ENCODE assay signal across 23 cellular contexts in the genomic region with DNA sequence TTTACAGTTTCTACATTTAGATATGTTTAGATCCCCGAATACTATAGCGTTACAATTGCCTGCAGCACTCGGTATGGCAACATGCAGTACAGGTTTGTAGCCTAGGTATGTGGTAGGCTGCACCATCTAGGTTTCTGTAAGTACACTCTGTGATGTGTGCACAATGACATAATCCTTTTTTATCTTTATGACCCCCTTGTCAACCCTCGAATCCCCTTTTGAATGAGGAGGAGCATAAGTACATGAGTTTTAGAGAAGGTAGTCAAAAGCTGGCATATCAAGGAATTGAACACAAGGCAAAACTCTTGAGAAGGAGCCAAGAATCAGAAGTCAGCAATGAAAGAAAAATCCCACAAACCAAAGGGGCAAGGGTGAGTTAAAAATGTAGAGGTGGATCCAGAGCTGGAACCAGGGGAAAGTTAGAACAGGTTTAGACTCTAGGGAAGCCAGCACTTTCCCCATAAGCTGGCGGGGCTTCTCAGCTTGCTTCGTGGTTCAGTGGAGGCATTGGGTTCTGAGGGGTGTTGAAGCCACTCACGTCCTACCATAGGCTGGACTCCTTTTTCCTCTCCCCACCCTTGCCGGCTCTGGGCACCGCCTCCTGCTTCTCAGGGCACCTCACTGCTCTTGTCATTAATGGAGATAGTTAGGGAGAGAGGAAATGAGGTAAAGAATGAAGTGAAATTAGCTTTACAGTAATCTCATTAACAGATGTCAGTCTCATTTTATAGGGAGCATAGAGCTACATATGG. TPM values are rescaled to one million over a fixed set of nuclear protein-coding genes. Genes with fewer than 3 reads are reported as not detected.
A peak's percentile ranks its signal among the peaks of the same experiment; 100 is the strongest.
DNase-seq lines count a peak whose midpoint lies in the region; ATAC-seq, FAIRE-seq and TF ChIP-seq lines count a peak whose summit lies in the region.
"Had no signal": no experiment of that assay in that cellular context is flagged by ENCODE, and none has a peak within 500 bp of the region (broad histone marks: within the 10 kb centered on the region; RNA-seq: fewer than 3 reads in every experiment).

No MANE protein-coding gene starts in this region.

- H4K91ac ChIP-seq in H1 (replicated peaks; ENCODE audit: insufficient read length, low read length) = no peak overlapping the region

- TF ChIP-seq POLR2A in H1 (IDR thresholded peaks at IDR 0.05; ENCODE audit: control extremely low read depth in 1 of 2, low read depth in 2 of 2, low read length in 2 of 2) = no peak

- no peak overlapping the region for H3K14ac ChIP-seq in H1 (ENCODE audit: insufficient read length)

- no peak overlapping the region for H2BK12ac ChIP-seq in H1 (ENCODE audit: low read depth, low read length)

- H3K9ac ChIP-seq in H1 (replicated peaks in 1 of 4; ENCODE audit: extremely low read depth in 1 of 4, low read depth in 3 of 4, low read length in 3 of 4) = no peak overlapping the region
- H3K9ac ChIP-seq: SK-N-SH had no signal

- peaks cover 18% of the 10 kb centered on the region for H3K9me3 Mint-ChIP-seq in Caco-2 (ENCODE audit: unreplicated experiment)

- H3K79me2 ChIP-seq in H1 (ENCODE audit: control insufficient read depth in 1 of 2, insufficient read depth in 2 of 2, low read length in 2 of 2) = no peaks in the 10 kb centered on the region

- H2BK120ac ChIP-seq in H1 (replicated peaks; ENCODE audit: low read depth, low read length) = no peak overlapping the region

- 0 out of 2 replicates have a peak overlapping the region, but pooled peaks have one; percentile 63 for H2BK15ac ChIP-seq in H1 (ENCODE audit: low read length)

- H3K27me3 Mint-ChIP-seq in Caco-2 (ENCODE audit: insufficient read depth, unreplicated experiment) = no peaks in the 10 kb centered on the region

- H2BK20ac ChIP-seq in H1 (ENCODE audit: low read length) = no peak overlapping the region

- no peak overlapping the region for H3K4ac ChIP-seq in H1 (replicated peaks; ENCODE audit: insufficient read length, low read depth, low read length)

- peaks cover 13% of the 10 kb centered on the region for H3K4me1 Mint-ChIP-seq in Caco-2 (ENCODE audit: low read depth, unreplicated experiment)
- H3K4me1 Mint-ChIP-seq: CD4-positive, alpha-beta memory T cell had no signal

- no peak for FAIRE-seq in H1 (lab: Jason Lieb, UNC)
- FAIRE-seq: A204.1, GM18507, HepG2 had no signal

- H4K20me1 ChIP-seq in H1 (replicated peaks in 1 of 2; ENCODE audit: control insufficient read depth in 1 of 2, insufficient read depth in 2 of 2, low read length in 2 of 2) = no peaks in the 10 kb centered on the region

- H3K36me3 Mint-ChIP-seq in Caco-2 (ENCODE audit: insufficient read depth, unreplicated experiment) = peaks cover 2% of the 10 kb centered on the region
- H3K36me3 Mint-ChIP-seq: CD4-positive, alpha-beta memory T cell had no signal

- no peaks in the 10 kb centered on the region for H3K23me2 ChIP-seq in H1 (ENCODE audit: low read depth, low read length)

- no peak overlapping the region for H3K4me2 ChIP-seq in H1 (ENCODE audit: insufficient read depth in 1 of 2, low read depth in 2 of 2, low read length in 2 of 2)
- H3K4me2 ChIP-seq: SK-N-SH had no signal

- no peaks in the 10 kb centered on the region for H3K27me3 ChIP-seq in Caco-2 (replicated peaks; ENCODE audit: control insufficient read depth, insufficient read depth, low read length)
- H3K27me3 ChIP-seq in H7 (ENCODE audit: control insufficient read depth, insufficient read depth, low read length) = no peaks in the 10 kb centered on the region
- no peaks in the 10 kb centered on the region for H3K27me3 ChIP-seq in H1 (replicated peaks in 1 of 4; ENCODE audit: control insufficient read depth in 3 of 4, extremely low read depth in 1 of 4, insufficient read depth in 3 of 4, low read length in 3 of 4)

- H3K4me3 Mint-ChIP-seq in Caco-2 (ENCODE audit: unreplicated experiment) = peak overlapping the region; percentile 21
- H3K4me3 Mint-ChIP-seq: CD4-positive, alpha-beta memory T cell had no signal

- no peak overlapping the region for H2BK5ac ChIP-seq in H1 (ENCODE audit: low read depth, low read length)

- intact Hi-C loops in Caco-2 (cut with micrococcal nuclease; ENCODE audit: unreplicated experiment) = no loop called here
- intact Hi-C loops in mucosa of descending colon (cut with DNase I, micrococcal nuclease) = no loop called here

- H2AFZ ChIP-seq in H1 (ENCODE audit: low read length) = no peak overlapping the region

- H3K23ac ChIP-seq in H1 (ENCODE audit: insufficient read length) = no peak overlapping the region

- H3K4me1 ChIP-seq in Caco-2 (peaks cover 14% of the 10 kb centered on the region; the same call in 1 of the 2 replicates), H1 (replicated peaks in 1 of 4; ENCODE audit: control insufficient read depth in 3 of 4, insufficient read depth in 4 of 4, low read length in 3 of 4) (peaks cover 0 to 18% (median 7%) of the 10 kb centered on the region in 4 experiments; a peak in 4 of 7 replicates), mucosa of descending colon (ENCODE audit: low read depth) (no peaks in the 10 kb centered on the region)

- no peak overlapping the region for H3K56ac ChIP-seq in H1 (replicated peaks; ENCODE audit: insufficient read length, low read depth, low read length)

- H2AK5ac ChIP-seq in H1 (ENCODE audit: low read depth, low read length) = no peak overlapping the region

- H3K27ac ChIP-seq in H1 (ENCODE audit: low read depth, low read length) = no peak overlapping the region

- CTCF ChIA-PET in Caco-2 (lab: Charles Lee) = no interaction called here
- CTCF ChIA-PET in H1 (lab: Charles Lee; ENCODE audit: partially characterized antibody) = interaction anchor here (0.7 to 1.8 kb wide), 11 partner anchors 9 to 1600 kb away, joined by 3 to 6 read pairs (median 3); no protein-coding TSS in a partner anchor

- H3K79me1 ChIP-seq in H1 (ENCODE audit: low read depth, low read length) = no peaks in the 10 kb centered on the region

- H4K8ac ChIP-seq in H1 (ENCODE audit: extremely low read depth, insufficient read depth, low read length) = no peak overlapping the region

- DNase-seq in Caco-2 (no peak), H7 (peak; percentile 37), H1 (ENCODE audit: low read depth in 1 of 2, low spot score in 2 of 2) (no peak), myocyte (ENCODE audit: low read depth) (peak; percentile 47), mucosa of descending colon (no peak)
- DNase-seq: C1 segment of cervical spinal cord; CD4-positive, alpha-beta memory T cell; COR-L47; GOT3; Karpas-422; NCI-H1092; NCI-H1436 treated with DMSO at 0.1 percent for 48 hours; NCI-H187 treated with DMSO at 0.1 percent for 48 hours; NCI-H2171 treated with DMSO at 0.1 percent for 48 hours; NCI-H345; NCI-H510A treated with DMSO at 0.1 percent for 48 hours; SK-N-SH had no signal

- TF ChIP-seq CTCF in Caco-2 (IDR thresholded peaks at IDR 0.05; ENCODE audit: insufficient read depth in 1 of 2, low read depth in 1 of 2, low read length in 1 of 2, severe bottlenecking in 1 of 2, unreplicated experiment in 1 of 2) = no peak
- no peak for TF ChIP-seq CTCF in H1 (IDR thresholded peaks at IDR 0.05; ENCODE audit: control extremely low read depth in 1 of 3, insufficient read depth in 1 of 3, low read depth in 1 of 3, low read length in 3 of 3)
- TF ChIP-seq CTCF in mucosa of descending colon (IDR thresholded peaks at IDR 0.05) = no peak

- H3K9me3 ChIP-seq in Caco-2 (no peaks in the 10 kb centered on the region), H1 (ENCODE audit: insufficient read depth in 2 of 2, low read depth in 1 of 2, low read length in 1 of 2) (no peaks in the 10 kb centered on the region), mucosa of descending colon (no peaks in the 10 kb centered on the region)
- H3K9me3 ChIP-seq: SK-N-SH had no signal

- TF ChIP-seq EP300 in H1 (IDR thresholded peaks at IDR 0.05; ENCODE audit: borderline replicate concordance in 1 of 2, low read depth in 2 of 2, low read length in 2 of 2) = no peak

- no peak for ATAC-seq in GM21717 (IDR thresholded peaks at IDR 0.05; ENCODE audit: unreplicated experiment)
- no peak for ATAC-seq in mucosa of descending colon
- no peak for ATAC-seq in HG02610 (IDR thresholded peaks at IDR 0.05; ENCODE audit: unreplicated experiment)
- ATAC-seq: HCT116, HepG2 had no signal

- no peaks in the 10 kb centered on the region for H3K36me3 ChIP-seq in Caco-2 (ENCODE audit: control insufficient read depth, insufficient read depth, low read length)
- no peaks in the 10 kb centered on the region for H3K36me3 ChIP-seq in H7 (replicated peaks; ENCODE audit: control insufficient read depth, insufficient read depth, low read length)
- peaks cover 0 to 4% (median 0%) of the 10 kb centered on the region in 4 experiments; a peak in 1 of 8 replicates for H3K36me3 ChIP-seq in H1 (ENCODE audit: control insufficient read depth in 2 of 4, insufficient read depth in 4 of 4, low read length in 3 of 4)
- H3K36me3 ChIP-seq in mucosa of descending colon (ENCODE audit: low read depth) = no peaks in the 10 kb centered on the region

- H3K4me3 ChIP-seq in Caco-2 (ENCODE audit: low read depth, low read length) (no peak overlapping the region), H7 (ENCODE audit: insufficient read depth, low read depth, low read length) (no peak overlapping the region), H1 (ENCODE audit: extremely low read depth in 1 of 4, insufficient read depth in 2 of 4, low read depth in 3 of 4, low read length in 4 of 4) (no peak overlapping the region), mucosa of descending colon (no peak overlapping the region)

- WGBS in H1 (ENCODE audit: extremely low coverage in 1 of 2, insufficient coverage in 1 of 2, insufficient read length in 1 of 2, insufficient replicate concordance in 2 of 2, low coverage in 1 of 2, low lambda C conversion rate in 2 of 2, missing lambda C conversion rate in 1 of 2), 2 experiments = 83% methylated on average over 9 of the region's 9 CpGs; no CpG with 5 or more reads in 1 of the 2 experiments

- no peak overlapping the region for H3K27ac Mint-ChIP-seq in Caco-2 (ENCODE audit: unreplicated experiment)

- no TSS peak for BruUV-seq in Caco-2 (replicated peaks; lab: Mats Ljungman, UMichigan)

- no peak for TF ChIP-seq RAD21 in H1 (IDR thresholded peaks at IDR 0.05 in 1 of 2, conservative IDR thresholded peaks at IDR 0.05 in 1 of 2; ENCODE audit: low read depth in 2 of 2, low read length in 2 of 2)

- no peak overlapping the region for H4K5ac ChIP-seq in H1 (ENCODE audit: insufficient read length, low read depth, low read length)

- POLR2A ChIA-PET in Caco-2 (lab: Charles Lee) = no interaction called here
- POLR2A ChIA-PET in H1 (lab: Charles Lee; ENCODE audit: partially characterized antibody) = interaction anchor here (1.3 to 2.2 kb wide), 4 partner anchors 8 to 27 kb away, joined by 3 to 12 read pairs (median 5); no protein-coding TSS in a partner anchor

- no peak overlapping the region for H3K18ac ChIP-seq in H1 (ENCODE audit: extremely low read depth, low read length)

RNA-seq across cellular contexts. Expression of a gene that starts 31.3 kb away (rescaled TPM):
- total RNA-seq in Caco-2 (2022) = 29.1 and 36.5 TPM in 2 replicates
- 226 and 276 TPM in 2 replicates for total RNA-seq in H7 (2014; rRNA removed; shearing (Covaris generic))
- 55.3 and 56.0 TPM in 2 replicates for total RNA-seq in H1 (2021; fragmentation: NEBNext Ultra II Directional; extraction: Animal tissue kit (Norgen Biotek cat#: 25700))
- polyA plus RNA-seq in H1 (2011; rRNA removed) = 72.1 and 72.3 TPM in 2 replicates
- 59.2 TPM for polyA plus RNA-seq in H1 (2011; cell fraction: cytosol; rRNA removed)
- 50.6 TPM for polyA plus RNA-seq in H1 (2011; cell fraction: nucleus; rRNA removed)
- 79.9 to 91.4 TPM (median 85.9 TPM) in 4 replicates for polyA plus RNA-seq in H1 (2012, experiment 1 of 2)
- 108 TPM for polyA plus RNA-seq in H1 (2012, experiment 2 of 2)
- polyA plus RNA-seq in H1 (2013, experiment 1 of 2) = 129 TPM
- 127 TPM for polyA plus RNA-seq in H1 (2013, experiment 2 of 2)
- 44.8 and 47.2 TPM in 2 replicates for polyA minus RNA-seq in H1 (2011; rRNA and poly(A)+ RNA removed)
- 24.4 TPM for polyA minus RNA-seq in H1 (2011; cell fraction: cytosol; rRNA and poly(A)+ RNA removed)
- 13.5 TPM for polyA minus RNA-seq in H1 (2011; cell fraction: nucleus; rRNA and poly(A)+ RNA removed)
- 239 and 310 TPM in 2 replicates for total RNA-seq in myocyte
- 96.7 TPM for polyA plus RNA-seq in myocyte (2012)
- total RNA-seq in mucosa of descending colon = 10 to 100 TPM in 2 of 3 donors, 1 to 10 TPM in 1; 5.4 to 51.1 (median 28.2) TPM
- polyA plus RNA-seq: CD4-positive, alpha-beta memory T cell had no signal

Comparison
In these comparisons a context has a peak if more than half of its experiments do, and no peak if none do; other contexts are left out.
1. DNase-seq: peak in H7 (single experiment) and myocyte (single experiment); none in Caco-2 (0 of 2), H1 (0 of 2) and mucosa of descending colon (0 of 3).